32 cellular contexts compared by ENCODE assay signal in genomic region chr3:44902628-44903027, GRCh38. TPM values are rescaled to one million over a fixed set of nuclear protein-coding genes. Genes with fewer than 3 reads are reported as not detected.
"Had no signal": no experiment of that assay in that cellular context is flagged by ENCODE, and none has a peak within 500 bp of the region (broad histone marks: within the 10 kb centered on the region; RNA-seq: fewer than 3 reads in every experiment).

No MANE protein-coding gene starts in this region.

- DNase-seq: activated CD4-positive, alpha-beta T cell treated with anti-CD3 and anti-CD28 coated beads, Interleukin-2, amount 10 ng/mL, durations not matched to agents 24 days and 14 days; activated CD4-positive, alpha-beta T cell treated with anti-CD3 and anti-CD28 coated beads, Interleukin-2, amount 50 U/mL, for 4 hours; activated CD8-positive, alpha-beta T cell treated with anti-CD3 and anti-CD28 coated beads for 36 hours; activated naive CD4-positive, alpha-beta T cell; activated naive CD4-positive, alpha-beta T cell treated with anti-CD3 and anti-CD28 coated beads, Interleukin-2, amount 50 U/mL, for 16 hours; activated naive CD8-positive, alpha-beta T cell treated with anti-CD3 and anti-CD28 coated beads for 36 hours; activated T-cell treated with anti-CD3 and anti-CD28 coated beads, Interleukin-2, amount 50 U/mL, for 1 hour; activated T-cell treated with anti-CD3 and anti-CD28 coated beads, Interleukin-2, amount 50 U/mL, for 72 hours; amygdala; Kasumi-1; KG1; MG63; NCI-H1105; NCI-H1417 treated with DMSO at 0.1 percent for 48 hours; NCI-H187 treated with DMSO at 0.1 percent for 48 hours; NCI-H2081; NCI-H345; NCI-H524 treated with DMSO at 0.1 percent for 48 hours; SHP77; SJCRH30 had no signal

- ATAC-seq: activated CD8-positive, alpha-beta T cell treated with anti-CD3 and anti-CD28 coated beads for 36 hours; activated T-cell treated with anti-CD3 and anti-CD28 coated beads, Interleukin-2, amount 50 U/mL, for 72 hours; activated T-helper 17 cell treated with anti-CD3 and anti-CD28 coated beads, Interleukin-2, amount 50 U/mL, for 72 hours; Panc1 had no signal

- H3K4me3 Mint-ChIP-seq: activated CD4-positive, alpha-beta T cell treated with anti-CD3 and anti-CD28 coated beads, Interleukin-2, amount 10 ng/mL, durations not matched to agents 24 days and 14 days; activated CD8-positive, alpha-beta T cell treated with anti-CD3 and anti-CD28 coated beads for 36 hours; activated naive CD8-positive, alpha-beta T cell treated with anti-CD3 and anti-CD28 coated beads for 36 hours; activated T-cell treated with anti-CD3 and anti-CD28 coated beads, Interleukin-2, amount 50 U/mL, for 72 hours; activated T-helper 17 cell treated with anti-CD3 and anti-CD28 coated beads, Interleukin-2, amount 50 U/mL, for 72 hours; IgD-negative memory B cell; T-helper 1 cell treated with Interleukin-12 subunit alpha and Interleukin-12 subunit beta and Interleukin-4 antibody, amounts not matched to agents 30 μg/mL and 1 μg/mL, for 36 hours; T-helper 2 cell treated with Interferon-gamma antibody and Interleukin-4, amounts not matched to agents 5 μg/mL and 100 μg/mL, for 36 hours had no signal

- H3K9me3 ChIP-seq: ascending aorta, MG63, SJCRH30 had no signal

- H3K4me3 ChIP-seq: ascending aorta, cardiac muscle cell, MG63, SJCRH30, SK-N-MC had no signal

- H3K27ac Mint-ChIP-seq: activated CD4-positive, alpha-beta T cell treated with anti-CD3 and anti-CD28 coated beads, Interleukin-2, amount 10 ng/mL, durations not matched to agents 24 days and 14 days; activated CD8-positive, alpha-beta T cell treated with anti-CD3 and anti-CD28 coated beads for 36 hours; activated naive CD8-positive, alpha-beta T cell treated with anti-CD3 and anti-CD28 coated beads for 36 hours; activated T-cell treated with anti-CD3 and anti-CD28 coated beads, Interleukin-2, amount 50 U/mL, for 72 hours; activated T-helper 17 cell treated with anti-CD3 and anti-CD28 coated beads, Interleukin-2, amount 50 U/mL, for 72 hours; T-helper 1 cell treated with Interleukin-12 subunit alpha and Interleukin-12 subunit beta and Interleukin-4 antibody, amounts not matched to agents 30 μg/mL and 1 μg/mL, for 36 hours; T-helper 2 cell treated with Interferon-gamma antibody and Interleukin-4, amounts not matched to agents 5 μg/mL and 100 μg/mL, for 36 hours had no signal

- H3K36me3 ChIP-seq: ascending aorta, cardiac muscle cell, MG63, SJCRH30 had no signal

- FAIRE-seq: TTC549 had no signal

- H3K27me3 ChIP-seq: ascending aorta, cardiac muscle cell, MG63, SJCRH30 had no signal

- H3K27ac ChIP-seq: ascending aorta, cardiac muscle cell, SJCRH30, SK-N-MC had no signal

- H3K36me3 Mint-ChIP-seq: activated naive CD8-positive, alpha-beta T cell treated with anti-CD3 and anti-CD28 coated beads for 36 hours; IgD-negative memory B cell had no signal

- H3K9me3 Mint-ChIP-seq: activated CD4-positive, alpha-beta T cell treated with anti-CD3 and anti-CD28 coated beads, Interleukin-2, amount 10 ng/mL, durations not matched to agents 24 days and 14 days; activated CD8-positive, alpha-beta T cell treated with anti-CD3 and anti-CD28 coated beads for 36 hours; activated naive CD8-positive, alpha-beta T cell treated with anti-CD3 and anti-CD28 coated beads for 36 hours; activated T-cell treated with anti-CD3 and anti-CD28 coated beads, Interleukin-2, amount 50 U/mL, for 72 hours; activated T-helper 17 cell treated with anti-CD3 and anti-CD28 coated beads, Interleukin-2, amount 50 U/mL, for 72 hours; IgD-negative memory B cell; T-helper 1 cell treated with Interleukin-12 subunit alpha and Interleukin-12 subunit beta and Interleukin-4 antibody, amounts not matched to agents 30 μg/mL and 1 μg/mL, for 36 hours; T-helper 2 cell treated with Interferon-gamma antibody and Interleukin-4, amounts not matched to agents 5 μg/mL and 100 μg/mL, for 36 hours had no signal

- H3K4me1 ChIP-seq: ascending aorta, SJCRH30 had no signal

- H3K4me1 Mint-ChIP-seq: activated CD4-positive, alpha-beta T cell treated with anti-CD3 and anti-CD28 coated beads, Interleukin-2, amount 10 ng/mL, durations not matched to agents 24 days and 14 days; activated naive CD8-positive, alpha-beta T cell treated with anti-CD3 and anti-CD28 coated beads for 36 hours; activated T-helper 17 cell treated with anti-CD3 and anti-CD28 coated beads, Interleukin-2, amount 50 U/mL, for 72 hours; IgD-negative memory B cell had no signal

RNA-seq across cellular contexts. Expression of gene TGM4, which starts 28.2 kb away (rescaled TPM):
- total RNA-seq: activated CD4-positive, alpha-beta T cell treated with anti-CD3 and anti-CD28 coated beads, Interleukin-2, amount 10 ng/mL, durations not matched to agents 24 days and 14 days; activated CD8-positive, alpha-beta memory T cell treated with anti-CD3 and anti-CD28 coated beads for 36 hours; activated CD8-positive, alpha-beta T cell treated with anti-CD3 and anti-CD28 coated beads for 36 hours; activated naive CD8-positive, alpha-beta T cell treated with anti-CD3 and anti-CD28 coated beads for 36 hours; activated T-cell treated with anti-CD3 and anti-CD28 coated beads, Interleukin-2, amount 50 U/mL, for 72 hours; activated T-helper 17 cell treated with anti-CD3 and anti-CD28 coated beads, Interleukin-2, amount 50 U/mL, for 72 hours; ascending aorta; cardiac muscle cell; NCI-H460; RPMI7951; SJCRH30 had no signal

RNA-seq across cellular contexts. Expression of gene TMEM42, which starts 40.9 kb away (rescaled TPM):
- total RNA-seq: ascending aorta had no signal
